ENCODE assay signal across 1 cellular context in the genomic region with DNA sequence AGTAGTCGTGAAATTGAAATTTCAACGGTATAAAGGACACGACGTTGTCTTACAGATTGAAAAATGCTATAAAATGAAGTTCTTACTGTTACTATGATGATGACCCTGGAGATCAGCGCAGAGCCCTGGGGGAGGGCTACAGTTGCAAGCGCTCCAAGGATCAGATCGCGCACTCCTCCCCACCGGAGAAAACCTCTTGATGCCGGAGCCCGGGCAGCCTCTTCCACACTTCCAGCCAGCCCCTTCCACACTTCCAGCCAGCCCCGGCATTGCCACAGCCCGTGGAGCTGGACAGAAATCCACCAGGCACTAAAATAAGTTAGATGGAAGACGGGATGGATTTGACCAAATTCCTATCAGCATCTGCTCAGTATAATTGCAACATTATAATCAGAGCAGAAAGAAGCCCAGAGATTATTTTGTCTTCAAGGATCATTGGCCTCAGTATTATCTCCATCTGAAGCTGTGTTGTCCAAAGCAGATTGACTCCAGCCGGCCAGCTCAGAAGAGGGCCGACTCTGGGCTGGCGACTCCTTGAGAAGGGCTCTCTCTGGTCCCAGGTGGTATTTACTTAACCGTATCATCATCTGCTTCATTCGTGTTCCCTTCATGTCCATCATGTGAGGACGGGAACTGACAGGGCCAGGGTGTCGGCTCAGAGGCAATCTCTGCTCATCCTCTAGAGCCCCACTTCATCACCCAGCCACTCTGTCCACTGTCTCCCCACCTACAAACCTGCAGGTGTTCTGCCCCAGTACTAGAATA.
TF ChIP-seq lines count a peak whose summit lies in the region.

No MANE protein-coding gene starts in this region.

TF ChIP-seq in H1, 55 proteins besides CTCF, POLR2A, EP300 and RAD21:
- no peak for TF ChIP-seq SIRT6 (IDR thresholded peaks at IDR 0.05; ENCODE audit: low read length)
- no peak for TF ChIP-seq SP1 (IDR thresholded peaks at IDR 0.05; ENCODE audit: low read depth, low read length)
- TF ChIP-seq, protein P1, sequence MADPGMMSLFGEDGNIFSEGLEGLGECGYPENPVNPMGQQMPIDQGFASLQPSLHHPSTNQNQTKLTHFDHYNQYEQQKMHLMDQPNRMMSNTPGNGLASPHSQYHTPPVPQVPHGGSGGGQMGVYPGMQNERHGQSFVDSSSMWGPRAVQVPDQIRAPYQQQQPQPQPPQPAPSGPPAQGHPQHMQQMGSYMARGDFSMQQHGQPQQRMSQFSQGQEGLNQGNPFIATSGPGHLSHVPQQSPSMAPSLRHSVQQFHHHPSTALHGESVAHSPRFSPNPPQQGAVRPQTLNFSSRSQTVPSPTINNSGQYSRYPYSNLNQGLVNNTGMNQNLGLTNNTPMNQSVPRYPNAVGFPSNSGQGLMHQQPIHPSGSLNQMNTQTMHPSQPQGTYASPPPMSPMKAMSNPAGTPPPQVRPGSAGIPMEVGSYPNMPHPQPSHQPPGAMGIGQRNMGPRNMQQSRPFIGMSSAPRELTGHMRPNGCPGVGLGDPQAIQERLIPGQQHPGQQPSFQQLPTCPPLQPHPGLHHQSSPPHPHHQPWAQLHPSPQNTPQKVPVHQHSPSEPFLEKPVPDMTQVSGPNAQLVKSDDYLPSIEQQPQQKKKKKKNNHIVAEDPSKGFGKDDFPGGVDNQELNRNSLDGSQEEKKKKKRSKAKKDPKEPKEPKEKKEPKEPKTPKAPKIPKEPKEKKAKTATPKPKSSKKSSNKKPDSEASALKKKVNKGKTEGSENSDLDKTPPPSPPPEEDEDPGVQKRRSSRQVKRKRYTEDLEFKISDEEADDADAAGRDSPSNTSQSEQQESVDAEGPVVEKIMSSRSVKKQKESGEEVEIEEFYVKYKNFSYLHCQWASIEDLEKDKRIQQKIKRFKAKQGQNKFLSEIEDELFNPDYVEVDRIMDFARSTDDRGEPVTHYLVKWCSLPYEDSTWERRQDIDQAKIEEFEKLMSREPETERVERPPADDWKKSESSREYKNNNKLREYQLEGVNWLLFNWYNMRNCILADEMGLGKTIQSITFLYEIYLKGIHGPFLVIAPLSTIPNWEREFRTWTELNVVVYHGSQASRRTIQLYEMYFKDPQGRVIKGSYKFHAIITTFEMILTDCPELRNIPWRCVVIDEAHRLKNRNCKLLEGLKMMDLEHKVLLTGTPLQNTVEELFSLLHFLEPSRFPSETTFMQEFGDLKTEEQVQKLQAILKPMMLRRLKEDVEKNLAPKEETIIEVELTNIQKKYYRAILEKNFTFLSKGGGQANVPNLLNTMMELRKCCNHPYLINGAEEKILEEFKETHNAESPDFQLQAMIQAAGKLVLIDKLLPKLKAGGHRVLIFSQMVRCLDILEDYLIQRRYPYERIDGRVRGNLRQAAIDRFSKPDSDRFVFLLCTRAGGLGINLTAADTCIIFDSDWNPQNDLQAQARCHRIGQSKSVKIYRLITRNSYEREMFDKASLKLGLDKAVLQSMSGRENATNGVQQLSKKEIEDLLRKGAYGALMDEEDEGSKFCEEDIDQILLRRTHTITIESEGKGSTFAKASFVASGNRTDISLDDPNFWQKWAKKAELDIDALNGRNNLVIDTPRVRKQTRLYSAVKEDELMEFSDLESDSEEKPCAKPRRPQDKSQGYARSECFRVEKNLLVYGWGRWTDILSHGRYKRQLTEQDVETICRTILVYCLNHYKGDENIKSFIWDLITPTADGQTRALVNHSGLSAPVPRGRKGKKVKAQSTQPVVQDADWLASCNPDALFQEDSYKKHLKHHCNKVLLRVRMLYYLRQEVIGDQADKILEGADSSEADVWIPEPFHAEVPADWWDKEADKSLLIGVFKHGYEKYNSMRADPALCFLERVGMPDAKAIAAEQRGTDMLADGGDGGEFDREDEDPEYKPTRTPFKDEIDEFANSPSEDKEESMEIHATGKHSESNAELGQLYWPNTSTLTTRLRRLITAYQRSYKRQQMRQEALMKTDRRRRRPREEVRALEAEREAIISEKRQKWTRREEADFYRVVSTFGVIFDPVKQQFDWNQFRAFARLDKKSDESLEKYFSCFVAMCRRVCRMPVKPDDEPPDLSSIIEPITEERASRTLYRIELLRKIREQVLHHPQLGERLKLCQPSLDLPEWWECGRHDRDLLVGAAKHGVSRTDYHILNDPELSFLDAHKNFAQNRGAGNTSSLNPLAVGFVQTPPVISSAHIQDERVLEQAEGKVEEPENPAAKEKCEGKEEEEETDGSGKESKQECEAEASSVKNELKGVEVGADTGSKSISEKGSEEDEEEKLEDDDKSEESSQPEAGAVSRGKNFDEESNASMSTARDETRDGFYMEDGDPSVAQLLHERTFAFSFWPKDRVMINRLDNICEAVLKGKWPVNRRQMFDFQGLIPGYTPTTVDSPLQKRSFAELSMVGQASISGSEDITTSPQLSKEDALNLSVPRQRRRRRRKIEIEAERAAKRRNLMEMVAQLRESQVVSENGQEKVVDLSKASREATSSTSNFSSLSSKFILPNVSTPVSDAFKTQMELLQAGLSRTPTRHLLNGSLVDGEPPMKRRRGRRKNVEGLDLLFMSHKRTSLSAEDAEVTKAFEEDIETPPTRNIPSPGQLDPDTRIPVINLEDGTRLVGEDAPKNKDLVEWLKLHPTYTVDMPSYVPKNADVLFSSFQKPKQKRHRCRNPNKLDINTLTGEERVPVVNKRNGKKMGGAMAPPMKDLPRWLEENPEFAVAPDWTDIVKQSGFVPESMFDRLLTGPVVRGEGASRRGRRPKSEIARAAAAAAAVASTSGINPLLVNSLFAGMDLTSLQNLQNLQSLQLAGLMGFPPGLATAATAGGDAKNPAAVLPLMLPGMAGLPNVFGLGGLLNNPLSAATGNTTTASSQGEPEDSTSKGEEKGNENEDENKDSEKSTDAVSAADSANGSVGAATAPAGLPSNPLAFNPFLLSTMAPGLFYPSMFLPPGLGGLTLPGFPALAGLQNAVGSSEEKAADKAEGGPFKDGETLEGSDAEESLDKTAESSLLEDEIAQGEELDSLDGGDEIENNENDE (IDR thresholded peaks at IDR 0.05; ENCODE audit: insufficient replicate concordance, low read length): no peak
- TF ChIP-seq KDM5A (IDR thresholded peaks at IDR 0.05; ENCODE audit: low read length): no peak
- no peak for TF ChIP-seq NANOG (IDR thresholded peaks at IDR 0.05; ENCODE audit: insufficient read depth, low read depth, low read length, poor library complexity, severe bottlenecking)
- no peak for TF ChIP-seq HDAC2 (IDR thresholded peaks at IDR 0.05; ENCODE audit: borderline replicate concordance in 1 of 2, low read depth in 2 of 2, low read length in 2 of 2)
- TF ChIP-seq CREB1 (IDR thresholded peaks at IDR 0.05): no peak
- no peak for TF ChIP-seq KDM4A (IDR thresholded peaks at IDR 0.05; ENCODE audit: low read depth, low read length, severe bottlenecking)
- TF ChIP-seq NRF1 (IDR thresholded peaks at IDR 0.05; ENCODE audit: low read depth, low read length): no peak
